Comparison of ENCODE assay signal across 17 cellular contexts in the genomic region with DNA sequence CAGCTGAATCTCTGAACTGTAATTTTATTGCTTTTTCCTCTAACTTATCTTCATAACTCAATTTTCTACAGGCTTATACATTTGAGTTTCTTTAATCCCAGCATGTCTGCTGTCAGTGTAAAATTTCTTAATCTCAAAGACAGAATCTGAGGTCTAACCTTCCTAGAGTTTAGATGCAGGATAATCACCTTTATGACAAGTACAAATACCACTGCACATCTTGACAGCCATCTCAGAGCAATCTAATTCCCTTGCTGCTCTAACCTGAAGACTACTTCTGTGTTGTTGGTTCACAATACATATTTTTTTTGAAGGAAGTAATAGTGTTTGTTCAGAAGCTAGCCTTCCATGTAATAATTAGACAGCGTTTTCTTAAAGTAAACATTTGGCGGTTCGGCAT.
"Had no signal": no experiment of that assay in that cellular context is flagged by ENCODE, and none has a peak within 500 bp of the region (broad histone marks: within the 10 kb centered on the region; RNA-seq: fewer than 3 reads in every experiment).

No MANE protein-coding gene starts in this region.

- H3K36me3 ChIP-seq: stomach, suprapubic skin, thoracic aorta, thyroid gland, tibial artery, tibial nerve, transverse colon, upper lobe of left lung, upper lobe of right lung, uterus, vagina had no signal

- H3K27ac ChIP-seq: stomach, suprapubic skin, testis, thoracic aorta, thyroid gland, tibial artery, tibial nerve, transverse colon, upper lobe of left lung, upper lobe of right lung, uterus, vagina had no signal

- H3K9me3 ChIP-seq: stomach, suprapubic skin, testis, thoracic aorta, thyroid gland, tibial artery, tibial nerve, transverse colon, upper lobe of left lung, upper lobe of right lung, uterus, vagina had no signal

- H3K4me3 ChIP-seq: stomach, suprapubic skin, testis, thoracic aorta, thyroid gland, tibial artery, tibial nerve, transverse colon, upper lobe of left lung, upper lobe of right lung, uterus, vagina had no signal

- ATAC-seq: stimulated activated effector memory CD8-positive, alpha-beta T cell treated with anti-CD3 and anti-CD28 coated beads, Interleukin-12 subunit alpha, Interleukin-12 subunit beta, amount 100 ng/mL, for 72 hours; stimulated activated memory B cell treated with anti-CD40 and anti-IgM and Interleukin-4, amounts not matched to agents 10 μg/mL and 1 μg/mL and 100 μg/mL, for 72 hours; stimulated activated naive B cell treated with anti-CD40 and anti-IgM and Interleukin-4, amounts not matched to agents 10 μg/mL and 1 μg/mL and 100 μg/mL, for 72 hours; stimulated activated naive CD8-positive, alpha-beta T cell treated with anti-CD3 and anti-CD28 coated beads, Interleukin-15, amount 100 ng/mL, for 72 hours; stimulated activated naive CD8-positive, alpha-beta T cell treated with anti-CD3 and anti-CD28 coated beads, Interleukin-15, Interleukin-2, amounts not matched to agents 100 U/mL and 50 U/mL, for 24 hours; upper lobe of right lung had no signal

- H3K27me3 ChIP-seq: stomach, suprapubic skin, testis, thyroid gland, tibial artery, tibial nerve, transverse colon, upper lobe of left lung, upper lobe of right lung, uterus, vagina had no signal
